Comparison of ENCODE assay signal across 10 cellular contexts in genomic region chr7:135211946-135212685, GRCh38. TPM values are rescaled to one million over a fixed set of nuclear protein-coding genes. Genes with fewer than 3 reads are reported as not detected.
DNase-seq lines count a peak whose midpoint lies in the region; ATAC-seq, FAIRE-seq and TF ChIP-seq lines count a peak whose summit lies in the region.
"Not testable (repeated sequence)": the region's sequence is repeated elsewhere in the genome, so short reads cannot be mapped to it uniquely, and the experiment has no call there.
"Had no signal": no experiment of that assay in that cellular context is flagged by ENCODE, and none has a peak within 500 bp of the region (broad histone marks: within the 10 kb centered on the region; RNA-seq: fewer than 3 reads in every experiment).

No MANE protein-coding gene starts in this region.

- FAIRE-seq in K562 (lab: Jason Lieb, UNC), result not testable (repeated sequence)

- TSS peak; percentile 82 for BruUV-seq in K562 (replicated peaks; lab: Mats Ljungman, UMichigan)

- peaks cover 24% of the 10 kb centered on the region for H3K4me1 Mint-ChIP-seq in T-helper 2 cell treated with Interferon-gamma antibody and Interleukin-4, amounts not matched to agents 5 μg/mL and 100 μg/mL, for 36 hours (ENCODE audit: low read depth)

- CTCF ChIA-PET in K562 (lab: Yijun Ruan, JAX; ENCODE audit: low intra/inter-chr PET ratio), result not testable (repeated sequence)

- TF ChIP-seq POLR2A in K562 (conservative IDR thresholded peaks at IDR 0.05), result not testable (repeated sequence)

- H3K9me3 ChIP-seq in ES-I3 (ENCODE audit: control insufficient read depth, insufficient read depth, low read length); K562 (replicated peaks; ENCODE audit: control insufficient read depth, insufficient read depth, low read depth, low read length); liver (ENCODE audit: control insufficient read depth in 4 of 4, low read length in 3 of 4); parathyroid adenoma (ENCODE audit: control insufficient read depth, low read length): not testable (repeated sequence)

- not testable (repeated sequence) for H3K36me3 Mint-ChIP-seq in T-helper 2 cell treated with Interferon-gamma antibody and Interleukin-4, amounts not matched to agents 5 μg/mL and 100 μg/mL, for 36 hours (ENCODE audit: low read depth)

- POLR2A ChIA-PET in K562 (lab: Yijun Ruan, JAX), result interaction anchor here (1.2 to 2.0 kb wide), 2 partner anchors 18 to 225 kb away, joined by 3 to 6 read pairs; no protein-coding TSS in a partner anchor

- not testable (repeated sequence) for ATAC-seq in K562

- H3K9me3 Mint-ChIP-seq in T-helper 2 cell treated with Interferon-gamma antibody and Interleukin-4, amounts not matched to agents 5 μg/mL and 100 μg/mL, for 36 hours, result not testable (repeated sequence)

- H3K9ac ChIP-seq in ES-I3 (ENCODE audit: low read depth, low read length) (peak overlapping the region; percentile 80), KMS-11 (peak overlapping the region; percentile 65), K562 (ENCODE audit: insufficient read depth in 1 of 2, low read depth in 2 of 2, low read length in 2 of 2) (peak overlapping the region; percentile 76 to 96), liver (ENCODE audit: low read depth in 1 of 2, low read length in 2 of 2) (peak overlapping the region; percentile 86 to 91), parathyroid adenoma (peak overlapping the region; percentile 56)

- in situ Hi-C loops in K562 (cut with MboI), result not testable (repeated sequence)

- H2AFZ ChIP-seq in KMS-11 (ENCODE audit: low read depth) (peak overlapping the region; percentile 95), K562 (ENCODE audit: low read depth, low read length) (peak overlapping the region; percentile 100), parathyroid adenoma (peak overlapping the region; percentile 100)

- H3K4me1 ChIP-seq in ES-I3 (ENCODE audit: insufficient read depth, low read length); parathyroid adenoma; urinary bladder (ENCODE audit: insufficient read depth): not testable (repeated sequence)
- H3K4me1 ChIP-seq in KMS-11 (ENCODE audit: low read depth, poor library complexity, severe bottlenecking), result peaks cover 10% of the 10 kb centered on the region
- H3K4me1 ChIP-seq in K562 (replicated peaks in 1 of 2; ENCODE audit: control insufficient read depth in 2 of 2, insufficient read depth in 2 of 2, low read length in 2 of 2), result peaks cover 16 to 27% of the 10 kb centered on the region in 2 experiments
- peaks cover 0 to 33% (median 24%) of the 10 kb centered on the region in 4 donors for H3K4me1 ChIP-seq in liver (ENCODE audit: control insufficient read depth in 4 of 4, insufficient read depth in 4 of 4, low read length in 3 of 4)

- peak overlapping the region; percentile 14; the same call in 1 of the 2 replicates for H3K27ac ChIP-seq in KMS-11
- H3K27ac ChIP-seq in K562 (ENCODE audit: extremely low read depth, low read depth, low read length), result peak overlapping the region; percentile 64
- H3K27ac ChIP-seq in liver (ENCODE audit: low read depth in 1 of 2, low read length in 2 of 2), result peak overlapping the region; percentile 92 to 98
- H3K27ac ChIP-seq in parathyroid adenoma, result peak overlapping the region; percentile 65
- H3K27ac ChIP-seq in urinary bladder (ENCODE audit: low read depth), result peak overlapping the region; percentile 96

- not testable (repeated sequence) for H4K20me1 ChIP-seq in KMS-11 (ENCODE audit: insufficient read depth); K562 (replicated peaks; ENCODE audit: control insufficient read depth, insufficient read depth, low read length)

- H3K36me3 ChIP-seq in ES-I3 (ENCODE audit: insufficient read depth, low read length); KMS-11 (ENCODE audit: insufficient read depth); K562 (ENCODE audit: control insufficient read depth, insufficient read depth, low read length); liver (ENCODE audit: control insufficient read depth in 4 of 4, insufficient read depth in 3 of 4, low read depth in 1 of 4, low read length in 3 of 4); parathyroid adenoma (ENCODE audit: control insufficient read depth, insufficient read depth, low read length); urinary bladder (ENCODE audit: insufficient read depth): not testable (repeated sequence)

- H3K27me3 ChIP-seq in KMS-11 (ENCODE audit: insufficient read depth, low read depth); K562 (ENCODE audit: control insufficient read depth in 2 of 2, insufficient read depth in 2 of 2, low read length in 2 of 2); liver (ENCODE audit: control insufficient read depth in 4 of 4, insufficient read depth in 4 of 4, low read length in 3 of 4); parathyroid adenoma (ENCODE audit: control insufficient read depth, insufficient read depth, low read length): not testable (repeated sequence)

- H3K4me3 Mint-ChIP-seq in T-helper 2 cell treated with Interferon-gamma antibody and Interleukin-4, amounts not matched to agents 5 μg/mL and 100 μg/mL, for 36 hours, result peak overlapping the region; percentile 96

- H3K9me1 ChIP-seq in K562 (ENCODE audit: control insufficient read depth, insufficient read depth, low read length), result not testable (repeated sequence)

- 54% methylated on average over 27 of the region's 30 CpGs for WGBS in K562 (ENCODE audit: insufficient coverage, low coverage, missing lambda C conversion rate)
- whole genome bisulfite sequencing in liver, result 40% methylated on average over 30 of the region's 30 CpGs
- 39% methylated on average over 30 of the region's 30 CpGs for WGBS in urinary bladder

- intact Hi-C loops in K562 (cut with micrococcal nuclease), result not testable (repeated sequence)

- not testable (repeated sequence) for TF ChIP-seq EP300 in K562 (IDR thresholded peaks at IDR 0.05; ENCODE audit: low read length)

- not testable (repeated sequence) for H3K27me3 Mint-ChIP-seq in T-helper 2 cell treated with Interferon-gamma antibody and Interleukin-4, amounts not matched to agents 5 μg/mL and 100 μg/mL, for 36 hours (ENCODE audit: low read depth)

- DNase-seq in T-helper 2 cell treated with Interferon-gamma antibody and Interleukin-4, amounts not matched to agents 5 μg/mL and 100 μg/mL, for 36 hours (ENCODE audit: low spot score); K562 (ENCODE audit: extremely low read depth in 1 of 4, low spot score in 3 of 4): not testable (repeated sequence)
- peak; percentile 81 for DNase-seq in fibroblast of mammary gland (ENCODE audit: low read depth)

- peak overlapping the region; percentile 77 for H3K27ac Mint-ChIP-seq in T-helper 2 cell treated with Interferon-gamma antibody and Interleukin-4, amounts not matched to agents 5 μg/mL and 100 μg/mL, for 36 hours

- not testable (repeated sequence) for H3K79me2 ChIP-seq in KMS-11 (ENCODE audit: insufficient read depth, low read depth); K562 (ENCODE audit: control insufficient read depth, insufficient read depth, low read length); parathyroid adenoma

- TF ChIP-seq CTCF in KMS-11 (conservative IDR thresholded peaks at IDR 0.05; ENCODE audit: low read depth, low read length); K562 (IDR thresholded peaks at IDR 0.05 in 2 of 3, conservative IDR thresholded peaks at IDR 0.05 in 1 of 3; ENCODE audit: insufficient read depth in 2 of 3, low read depth in 1 of 3, low read length in 3 of 3); fibroblast of mammary gland (conservative IDR thresholded peaks at IDR 0.05; ENCODE audit: control insufficient read depth, insufficient read depth, low read depth, low read length); liver (IDR thresholded peaks at IDR 0.05; ENCODE audit: low read depth, low read length, missing input control); parathyroid adenoma (IDR thresholded peaks at IDR 0.05): not testable (repeated sequence)

- H3K4me2 ChIP-seq in KMS-11 (peak overlapping the region; percentile 58), K562 (ENCODE audit: insufficient read depth, low read length) (peak overlapping the region; percentile 100), parathyroid adenoma (ENCODE audit: low read length) (peak overlapping the region; percentile 80)

- not testable (repeated sequence) for H3K4me3 ChIP-seq in KMS-11 (IDR thresholded peaks at IDR 0.05; ENCODE audit: insufficient read depth, low read depth, low read length)
- H3K4me3 ChIP-seq in K562 (peak overlapping the region; percentile 90), fibroblast of mammary gland (ENCODE audit: control insufficient read depth, low read depth, low read length) (peak overlapping the region; percentile 70), liver (ENCODE audit: low read depth in 1 of 3, low read length in 3 of 3) (peak overlapping the region; percentile 52 to 88 (median 58)), parathyroid adenoma (ENCODE audit: low read depth, low read length) (peak overlapping the region; percentile 80), urinary bladder (ENCODE audit: low read depth, low read length) (peak overlapping the region; percentile 53)

- not testable (repeated sequence) for TF ChIP-seq RAD21 in K562 (CRISPR knock-in tag; conservative IDR thresholded peaks at IDR 0.05 in 1 of 2, IDR thresholded peaks at IDR 0.05 in 1 of 2); liver (IDR thresholded peaks at IDR 0.05)

RNA-seq across cellular contexts. Expression of gene WDR91, which starts 0.8 kb away (rescaled TPM):
- 28.4 and 48.4 TPM in 2 replicates for total RNA-seq in K562 (2011; cell fraction: chromatin; rRNA removed; ENCODE audit: low replicate concordance)
- total RNA-seq in K562 (2011; cell fraction: nucleolus; rRNA removed), result 26.5 and 27.3 TPM in 2 replicates
- 18.5 and 26.3 TPM in 2 replicates for total RNA-seq in K562 (2011; cell fraction: nucleoplasm; rRNA removed)
- total RNA-seq in K562 (2014; rRNA removed), result 10.1 and 12.0 TPM in 2 replicates
- total RNA-seq in K562 (2014; rRNA removed; fragmentation: Illumina TruSeq; extraction: Trizol), result 4.9 and 5.8 TPM in 2 replicates
- 9.2 and 10.7 TPM in 2 replicates for total RNA-seq in K562 (2015; rRNA removed; fragmentation: Illumina TruSeq; extraction: Trizol)
- total RNA-seq in K562 (2021), result 12.1 and 18.2 TPM in 2 replicates
- polyA plus RNA-seq in K562 (2011; rRNA removed), result 12.9 and 15.0 TPM in 2 replicates
- polyA plus RNA-seq in K562 (2011; cell fraction: cytosol; rRNA removed), result 18.4 and 21.1 TPM in 2 replicates
- polyA plus RNA-seq in K562 (2011; cell fraction: nucleus; rRNA removed), result 69.8 and 70.6 TPM in 2 replicates
- polyA plus RNA-seq in K562 (2012), result 8.7 and 11.6 TPM in 2 replicates
- 7.7 and 9.8 TPM in 2 replicates for polyA plus RNA-seq in K562 (2014; fragmentation: Illumina TruSeq; extraction: Trizol)
- 1 to 10 TPM; 1.9 to 2.1 TPM for polyA plus RNA-seq in K562 (2014; fragmentation: Nextera tagmentation; extraction: Ambion mirVana)
- 11.9 and 17.4 TPM in 2 replicates for polyA plus RNA-seq in K562 (2014; rRNA removed)
- polyA minus RNA-seq in K562 (2011; rRNA and poly(A)+ RNA removed), result 8.4 and 9.3 TPM in 2 replicates
- 8.6 and 9.1 TPM in 2 replicates for polyA minus RNA-seq in K562 (2011; cell fraction: cytosol; rRNA and poly(A)+ RNA removed)
- 15.2 and 24.0 TPM in 2 replicates for polyA minus RNA-seq in K562 (2011; cell fraction: nucleus; rRNA and poly(A)+ RNA removed)
- total RNA-seq in liver, result 10 to 100 TPM; 11.8 to 19.0 TPM
- polyA plus RNA-seq in liver, result 1 to 10 TPM; 5.8 to 6.6 TPM
- 11.4 TPM for total RNA-seq in urinary bladder
- 14.1 TPM for polyA plus RNA-seq in urinary bladder

RNA-seq across cellular contexts. Expression of gene STRA8, which starts 21.5 kb away (rescaled TPM):
- not detected in 2 replicates for total RNA-seq in K562 (2011; cell fraction: chromatin; rRNA removed; ENCODE audit: low replicate concordance)
- total RNA-seq in K562 (2011; cell fraction: nucleolus; rRNA removed), result not detected in 2 replicates
- not detected in 2 replicates for total RNA-seq in K562 (2011; cell fraction: nucleoplasm; rRNA removed)
- total RNA-seq in K562 (2014; rRNA removed) (not detected in 2 replicates), K562 (2014; rRNA removed; fragmentation: Illumina TruSeq; extraction: Trizol) (not detected in 2 replicates), K562 (2015; rRNA removed; fragmentation: Illumina TruSeq; extraction: Trizol) (not detected in 2 replicates), K562 (2021) (not detected in 2 replicates), liver (under 1 TPM in 1 of 2 donors, not detected in 1; 0.14 TPM), urinary bladder (not detected)
- polyA plus RNA-seq in K562 (2011; rRNA removed) (not detected in 2 replicates), K562 (2014; fragmentation: Illumina TruSeq; extraction: Trizol) (not detected in 2 replicates), K562 (2014; fragmentation: Nextera tagmentation; extraction: Ambion mirVana) (not detected), K562 (2014; rRNA removed) (not detected in 2 replicates), liver (not detected), urinary bladder (not detected)
- not detected in 2 replicates for polyA plus RNA-seq in K562 (2011; cell fraction: cytosol; rRNA removed)
- not detected in 2 replicates for polyA plus RNA-seq in K562 (2011; cell fraction: nucleus; rRNA removed)
- polyA plus RNA-seq in K562 (2012), result not detected in 2 replicates
- not detected in 2 replicates for polyA minus RNA-seq in K562 (2011; rRNA and poly(A)+ RNA removed)
- polyA minus RNA-seq in K562 (2011; cell fraction: cytosol; rRNA and poly(A)+ RNA removed), result not detected in 2 replicates
- polyA minus RNA-seq in K562 (2011; cell fraction: nucleus; rRNA and poly(A)+ RNA removed), result not detected in 2 replicates
- total RNA-seq: activated CD8-positive, alpha-beta memory T cell treated with anti-CD3 and anti-CD28 coated beads for 36 hours; pulmonary artery endothelial cell had no signal

RNA-seq across cellular contexts. Expression of gene CYREN, which starts 41.6 kb away (rescaled TPM):
- total RNA-seq in K562 (2011; cell fraction: chromatin; rRNA removed; ENCODE audit: low replicate concordance), result 74.7 and 156 TPM in 2 replicates
- total RNA-seq in K562 (2011; cell fraction: nucleolus; rRNA removed), result 93.6 and 122 TPM in 2 replicates
- total RNA-seq in K562 (2011; cell fraction: nucleoplasm; rRNA removed), result 99.6 and 104 TPM in 2 replicates
- total RNA-seq in K562 (2014; rRNA removed) (108 and 116 TPM in 2 replicates), K562 (2014; rRNA removed; fragmentation: Illumina TruSeq; extraction: Trizol) (73.8 and 79.8 TPM in 2 replicates), K562 (2015; rRNA removed; fragmentation: Illumina TruSeq; extraction: Trizol) (94.7 and 97.3 TPM in 2 replicates), K562 (2021) (93.9 and 102 TPM in 2 replicates), liver (10 to 100 TPM; 18.1 to 20.3 TPM), urinary bladder (22.0 TPM)
- polyA plus RNA-seq in K562 (2011; rRNA removed) (70.3 and 76.7 TPM in 2 replicates), K562 (2014; fragmentation: Illumina TruSeq; extraction: Trizol) (88.8 and 93.4 TPM in 2 replicates), K562 (2014; fragmentation: Nextera tagmentation; extraction: Ambion mirVana) (10 to 100 TPM; 13.9 to 25.5 TPM), K562 (2014; rRNA removed) (87.2 and 91.9 TPM in 2 replicates), liver (10 to 100 TPM; 13.2 to 14.0 TPM), urinary bladder (33.5 TPM)
- 64.8 and 71.7 TPM in 2 replicates for polyA plus RNA-seq in K562 (2011; cell fraction: cytosol; rRNA removed)
- polyA plus RNA-seq in K562 (2011; cell fraction: nucleus; rRNA removed), result 63.9 and 68.6 TPM in 2 replicates
- polyA plus RNA-seq in K562 (2012), result 76.0 and 88.6 TPM in 2 replicates
- polyA minus RNA-seq in K562 (2011; rRNA and poly(A)+ RNA removed), result 91.4 and 96.8 TPM in 2 replicates
- 41.0 and 42.8 TPM in 2 replicates for polyA minus RNA-seq in K562 (2011; cell fraction: cytosol; rRNA and poly(A)+ RNA removed)
- polyA minus RNA-seq in K562 (2011; cell fraction: nucleus; rRNA and poly(A)+ RNA removed), result 68.5 and 107 TPM in 2 replicates

Comparison
In these comparisons a context has a peak if more than half of its experiments do, and no peak if none do; other contexts are left out.
1. H3K27ac ChIP-seq: peak in every context shown above with its lines; median percentile 96 in urinary bladder; 95 in liver; 65 in parathyroid adenoma; 64 in K562; 14 in KMS-11.